19 cellular contexts compared by ENCODE assay signal in genomic region chr6:54058236-54058635, GRCh38. TPM values are rescaled to one million over a fixed set of nuclear protein-coding genes. Genes with fewer than 3 reads are reported as not detected.
"Had no signal": no experiment of that assay in that cellular context is flagged by ENCODE, and none has a peak within 500 bp of the region (broad histone marks: within the 10 kb centered on the region; RNA-seq: fewer than 3 reads in every experiment).

No MANE protein-coding gene starts in this region.

- H3K4me1 Mint-ChIP-seq: activated CD4-positive, alpha-beta T cell treated with anti-CD3 and anti-CD28 coated beads for 36 hours had no signal

- H3K27me3 ChIP-seq: brain microvascular endothelial cell, sigmoid colon, tibial nerve had no signal

- H3K4me2 ChIP-seq: SK-N-SH had no signal

- DNase-seq: activated CD4-positive, alpha-beta T cell treated with anti-CD3 and anti-CD28 coated beads for 36 hours; activated CD4-positive, alpha-beta T cell treated with anti-CD3 and anti-CD28 coated beads, Interleukin-2, amount 50 U/mL, for 48 hours; activated naive CD4-positive, alpha-beta T cell treated with Interleukin-2 at 50 U/mL for 16 hours; activated T-cell treated with anti-CD3 and anti-CD28 coated beads for 4 hours; aorta; brain microvascular endothelial cell; nephron progenitor cell; sigmoid colon; SK-N-SH; stimulated activated CD4-positive, alpha-beta T cell treated with anti-CD3 and anti-CD28 coated beads, Interleukin-2, amount 100 ng/mL, for 24 hours; stimulated activated naive CD8-positive, alpha-beta T cell treated with anti-CD3 and anti-CD28 coated beads, Interleukin-15, Interleukin-2, amounts not matched to agents 100 U/mL and 50 U/mL, for 24 hours; substantia nigra had no signal

- H3K4me3 Mint-ChIP-seq: activated CD4-positive, alpha-beta T cell treated with anti-CD3 and anti-CD28 coated beads for 36 hours; nephron progenitor cell; T-helper 2 cell treated with Interferon-gamma antibody and Interleukin-4, amounts not matched to agents 5 μg/mL and 100 μg/mL, for 36 hours had no signal

- H3K4me3 ChIP-seq: coronary artery, lung, prostate gland, sigmoid colon, tibial nerve had no signal

- FAIRE-seq: TTC549, urothelium cell line had no signal

- H3K4me1 ChIP-seq: prostate gland had no signal

- H3K9ac ChIP-seq: SK-N-SH had no signal

- H3K27ac Mint-ChIP-seq: activated CD4-positive, alpha-beta T cell treated with anti-CD3 and anti-CD28 coated beads for 36 hours; nephron progenitor cell; T-helper 2 cell treated with Interferon-gamma antibody and Interleukin-4, amounts not matched to agents 5 μg/mL and 100 μg/mL, for 36 hours had no signal

- H3K27ac ChIP-seq: brain microvascular endothelial cell, coronary artery, prostate gland, sigmoid colon had no signal

- H3K9me3 ChIP-seq: prostate gland, sigmoid colon, SK-N-SH, tibial nerve had no signal

- H3K36me3 ChIP-seq: brain microvascular endothelial cell, prostate gland, sigmoid colon, tibial nerve had no signal

- ATAC-seq: activated CD4-positive, alpha-beta T cell treated with anti-CD3 and anti-CD28 coated beads for 36 hours; stimulated activated naive CD8-positive, alpha-beta T cell treated with anti-CD3 and anti-CD28 coated beads, Interleukin-15, Interleukin-2, amounts not matched to agents 100 U/mL and 50 U/mL, for 24 hours had no signal

- H3K9me3 Mint-ChIP-seq: nephron progenitor cell; T-helper 2 cell treated with Interferon-gamma antibody and Interleukin-4, amounts not matched to agents 5 μg/mL and 100 μg/mL, for 36 hours had no signal

RNA-seq across cellular contexts. Expression of gene MLIP, which starts 53.0 kb away (rescaled TPM):
- total RNA-seq: activated CD4-positive, alpha-beta T cell treated with anti-CD3 and anti-CD28 coated beads for 36 hours had no signal
- polyA plus RNA-seq: SK-N-SH had no signal
